8 cellular contexts compared by ENCODE assay signal in genomic region chr20:17895641-17896246, GRCh38.
A peak's percentile ranks its signal among the peaks of the same experiment; 100 is the strongest.
DNase-seq lines count a peak whose midpoint lies in the region; ATAC-seq lines count a peak whose summit lies in the region.

No MANE protein-coding gene starts in this region.

- H3K9me3 Mint-ChIP-seq in stimulated activated naive CD8-positive, alpha-beta T cell treated with anti-CD3 and anti-CD28 coated beads, Interleukin-15, Interleukin-2, amounts not matched to agents 100 ng/mL and 50 ng/mL, for 24 hours = no peaks in the 10 kb centered on the region

- H3K36me3 Mint-ChIP-seq in stimulated activated naive CD8-positive, alpha-beta T cell treated with anti-CD3 and anti-CD28 coated beads, Interleukin-15, Interleukin-2, amounts not matched to agents 100 ng/mL and 50 ng/mL, for 24 hours (ENCODE audit: low read depth) = no peaks in the 10 kb centered on the region

- peak; percentile 29 to 56 for DNase-seq in activated CD4-positive, alpha-beta T cell treated with anti-CD3 and anti-CD28 coated beads for 24 hours (ENCODE audit: low read depth in 2 of 2)
- DNase-seq in activated CD4-positive, alpha-beta T cell treated with anti-CD3 and anti-CD28 coated beads, Interleukin-2, amount 50 U/mL, for 1 hour = no peak
- DNase-seq in UCSD-AML1 (lab: John Stamatoyannopoulos, UW; ENCODE audit: unreplicated experiment) = peak; percentile 30
- DNase-seq in dermis blood vessel endothelial cell = peak; percentile 81
- peak; percentile 33 for DNase-seq in myocyte (ENCODE audit: low read depth)
- DNase-seq in MV-4-11 (lab: John Stamatoyannopoulos, UW) = no peak

- peaks cover 28% of the 10 kb centered on the region for H3K4me1 Mint-ChIP-seq in stimulated activated naive CD8-positive, alpha-beta T cell treated with anti-CD3 and anti-CD28 coated beads, Interleukin-15, Interleukin-2, amounts not matched to agents 100 ng/mL and 50 ng/mL, for 24 hours (ENCODE audit: low read depth)

- H3K4me3 Mint-ChIP-seq in stimulated activated naive CD8-positive, alpha-beta T cell treated with anti-CD3 and anti-CD28 coated beads, Interleukin-15, Interleukin-2, amounts not matched to agents 100 ng/mL and 50 ng/mL, for 24 hours = peak overlapping the region; percentile 74

- H3K27me3 Mint-ChIP-seq in stimulated activated naive CD8-positive, alpha-beta T cell treated with anti-CD3 and anti-CD28 coated beads, Interleukin-15, Interleukin-2, amounts not matched to agents 100 ng/mL and 50 ng/mL, for 24 hours = peaks cover 40% of the 10 kb centered on the region

- ATAC-seq in HG03439 (IDR thresholded peaks at IDR 0.05; ENCODE audit: unreplicated experiment) = no peak

- H3K27ac Mint-ChIP-seq in stimulated activated naive CD8-positive, alpha-beta T cell treated with anti-CD3 and anti-CD28 coated beads, Interleukin-15, Interleukin-2, amounts not matched to agents 100 ng/mL and 50 ng/mL, for 24 hours = peak overlapping the region; percentile 50

Comparison
In these comparisons a context has a peak if more than half of its experiments do, and no peak if none do; other contexts are left out.
1. DNase-seq: peak in activated CD4-positive, alpha-beta T cell treated with anti-CD3 and anti-CD28 coated beads for 24 hours (2 of 2), UCSD-AML1 (single experiment), dermis blood vessel endothelial cell (single experiment) and myocyte (single experiment); none in activated CD4-positive, alpha-beta T cell treated with anti-CD3 and anti-CD28 coated beads, Interleukin-2, amount 50 U/mL, for 1 hour (single experiment) and MV-4-11 (single experiment).